1 cellular context compared by ENCODE assay signal in the genomic region with DNA sequence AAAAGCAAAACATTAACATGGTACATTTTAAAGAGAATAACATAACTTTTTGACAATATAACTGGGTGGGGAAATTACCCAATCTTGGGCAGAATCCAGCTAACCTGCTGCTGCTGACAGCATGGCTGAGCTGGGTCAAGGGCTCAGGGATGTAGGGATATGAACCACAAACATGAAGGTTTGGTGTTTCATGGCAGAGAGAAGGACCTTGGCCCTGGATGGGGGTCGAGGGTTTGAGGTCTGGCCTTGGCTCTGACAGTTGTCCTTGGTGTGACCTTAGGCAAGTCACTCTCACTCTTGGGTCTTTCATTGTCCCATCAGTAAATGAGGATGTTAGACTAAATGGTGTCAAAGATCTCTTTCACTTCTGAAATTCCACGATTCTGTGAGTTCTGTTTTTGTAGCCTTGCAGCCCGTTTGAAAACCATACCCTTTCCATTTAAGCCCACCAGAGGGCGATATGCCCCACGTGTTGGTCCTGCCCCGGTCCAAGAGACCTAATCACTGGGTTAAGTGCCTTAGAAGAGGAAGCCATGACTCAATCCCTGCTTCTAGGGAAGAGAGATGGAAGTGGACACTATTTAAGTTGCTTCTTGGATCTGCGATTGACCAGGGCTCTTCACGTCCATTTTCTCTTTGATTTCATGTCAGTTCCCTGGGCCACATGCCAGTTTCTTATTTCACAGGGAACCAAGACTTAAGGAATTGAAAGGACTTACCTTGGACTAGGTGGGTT.
TF ChIP-seq lines count a peak whose summit lies in the region.

No MANE protein-coding gene starts in this region.

TF ChIP-seq in HepG2, 621 proteins besides CTCF, POLR2A, EP300 and RAD21 (continued from another document):
- TF ChIP-seq, protein P1, sequence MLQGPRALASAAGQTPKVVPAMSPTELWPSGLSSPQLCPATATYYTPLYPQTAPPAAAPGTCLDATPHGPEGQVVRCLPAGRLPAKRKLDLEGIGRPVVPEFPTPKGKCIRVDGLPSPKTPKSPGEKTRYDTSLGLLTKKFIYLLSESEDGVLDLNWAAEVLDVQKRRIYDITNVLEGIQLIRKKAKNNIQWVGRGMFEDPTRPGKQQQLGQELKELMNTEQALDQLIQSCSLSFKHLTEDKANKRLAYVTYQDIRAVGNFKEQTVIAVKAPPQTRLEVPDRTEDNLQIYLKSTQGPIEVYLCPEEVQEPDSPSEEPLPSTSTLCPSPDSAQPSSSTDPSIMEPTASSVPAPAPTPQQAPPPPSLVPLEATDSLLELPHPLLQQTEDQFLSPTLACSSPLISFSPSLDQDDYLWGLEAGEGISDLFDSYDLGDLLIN (CRISPR knock-in tag; IDR thresholded peaks at IDR 0.05; ENCODE audit: borderline replicate concordance): no peak
- TF ChIP-seq XRCC5 (optimal IDR thresholded peaks at IDR 0.05; ENCODE audit: low read length) (peak; percentile 61), MIER2 (CRISPR knock-in tag; IDR thresholded peaks at IDR 0.05) (no peak), SMARCE1 (IDR thresholded peaks at IDR 0.05; ENCODE audit: borderline replicate concordance) (no peak), ZNF703 (CRISPR knock-in tag; IDR thresholded peaks at IDR 0.05; ENCODE audit: borderline replicate concordance) (0 out of 2 replicates have a peak, but pooled peaks have one; percentile 37), SMAD1 (CRISPR knock-in tag; IDR thresholded peaks at IDR 0.05; ENCODE audit: borderline replicate concordance, low read depth) (no peak), TAF15 (IDR thresholded peaks at IDR 0.05; ENCODE audit: low read depth, low read length, poor library complexity, severe bottlenecking) (no peak), GATAD2A (CRISPR knock-in tag; IDR thresholded peaks at IDR 0.05) (0 out of 2 replicates have a peak, but pooled peaks have one; percentile 24), ZNF790 (CRISPR knock-in tag; IDR thresholded peaks at IDR 0.05; ENCODE audit: borderline replicate concordance) (no peak), ZFP37 (CRISPR knock-in tag; IDR thresholded peaks at IDR 0.05; ENCODE audit: borderline replicate concordance) (no peak), SMC3 (IDR thresholded peaks at IDR 0.05; ENCODE audit: low read length) (peak; percentile 97), ZFAT (CRISPR knock-in tag; conservative IDR thresholded peaks at IDR 0.05) (no peak)
- TF ChIP-seq, protein P2, sequence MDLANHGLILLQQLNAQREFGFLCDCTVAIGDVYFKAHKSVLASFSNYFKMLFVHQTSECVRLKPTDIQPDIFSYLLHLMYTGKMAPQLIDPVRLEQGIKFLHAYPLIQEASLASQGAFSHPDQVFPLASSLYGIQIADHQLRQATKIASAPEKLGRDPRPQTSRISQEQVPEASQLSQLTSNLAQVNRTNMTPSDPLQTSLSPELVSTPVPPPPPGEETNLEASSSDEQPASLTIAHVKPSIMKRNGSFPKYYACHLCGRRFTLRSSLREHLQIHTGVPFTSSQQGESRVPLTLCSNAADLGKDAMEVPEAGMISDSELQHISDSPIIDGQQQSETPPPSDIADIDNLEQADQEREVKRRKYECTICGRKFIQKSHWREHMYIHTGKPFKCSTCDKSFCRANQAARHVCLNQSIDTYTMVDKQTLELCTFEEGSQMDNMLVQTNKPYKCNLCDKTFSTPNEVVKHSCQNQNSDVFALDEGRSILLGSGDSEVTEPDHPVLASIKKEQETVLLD (CRISPR knock-in tag; IDR thresholded peaks at IDR 0.05; ENCODE audit: low read depth): no peak
- TF ChIP-seq, protein P3, sequence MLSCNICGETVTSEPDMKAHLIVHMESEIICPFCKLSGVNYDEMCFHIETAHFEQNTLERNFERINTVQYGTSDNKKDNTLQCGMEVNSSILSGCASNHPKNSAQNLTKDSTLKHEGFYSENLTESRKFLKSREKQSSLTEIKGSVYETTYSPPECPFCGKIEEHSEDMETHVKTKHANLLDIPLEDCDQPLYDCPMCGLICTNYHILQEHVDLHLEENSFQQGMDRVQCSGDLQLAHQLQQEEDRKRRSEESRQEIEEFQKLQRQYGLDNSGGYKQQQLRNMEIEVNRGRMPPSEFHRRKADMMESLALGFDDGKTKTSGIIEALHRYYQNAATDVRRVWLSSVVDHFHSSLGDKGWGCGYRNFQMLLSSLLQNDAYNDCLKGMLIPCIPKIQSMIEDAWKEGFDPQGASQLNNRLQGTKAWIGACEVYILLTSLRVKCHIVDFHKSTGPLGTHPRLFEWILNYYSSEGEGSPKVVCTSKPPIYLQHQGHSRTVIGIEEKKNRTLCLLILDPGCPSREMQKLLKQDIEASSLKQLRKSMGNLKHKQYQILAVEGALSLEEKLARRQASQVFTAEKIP (CRISPR knock-in tag; IDR thresholded peaks at IDR 0.05; ENCODE audit: borderline replicate concordance): no peak
